8 cellular contexts compared by ENCODE assay signal in the genomic region with DNA sequence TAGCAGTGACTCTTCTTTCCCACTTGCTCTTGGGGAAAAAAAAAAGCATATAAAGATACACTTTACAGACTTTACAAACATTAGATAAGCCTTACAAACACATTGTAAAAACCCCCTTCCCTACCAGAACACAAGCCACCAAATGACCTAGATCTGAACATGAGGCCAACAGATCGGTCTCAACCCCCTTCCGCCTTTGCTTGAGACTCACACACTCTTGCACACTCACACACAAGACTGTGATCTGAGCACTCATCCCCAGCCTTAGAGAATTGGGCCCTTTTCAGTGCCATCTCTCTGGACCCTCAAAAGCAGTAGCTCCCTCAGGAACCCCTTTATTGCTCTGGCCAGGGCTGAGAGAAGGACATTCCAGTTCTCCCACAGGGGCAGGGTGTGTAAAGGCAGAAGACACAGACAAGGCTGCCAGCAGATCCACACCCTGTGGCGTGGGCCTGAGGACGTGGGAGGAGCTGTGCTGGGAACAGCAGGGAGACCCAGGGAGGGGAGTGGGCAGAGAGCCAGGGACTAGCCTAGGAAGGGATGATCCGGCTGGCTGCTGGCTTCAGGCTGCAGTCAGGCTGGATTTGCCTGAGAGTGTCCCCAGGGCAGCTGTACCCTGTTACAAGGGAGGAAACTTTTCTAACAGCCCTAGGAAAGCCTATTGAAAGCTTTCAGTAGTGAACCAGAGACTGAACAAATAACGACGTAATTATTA.
DNase-seq lines count a peak whose midpoint lies in the region; ATAC-seq and TF ChIP-seq lines count a peak whose summit lies in the region.

No MANE protein-coding gene starts in this region.

- H3K27ac ChIP-seq in GM23248 (no peak overlapping the region), brain microvascular endothelial cell (no peak overlapping the region), right cardiac atrium (ENCODE audit: low read length) (peak overlapping the region; percentile 19)

- H3K4me3 ChIP-seq in GM23248, result no peak overlapping the region
- H3K4me3 ChIP-seq in brain microvascular endothelial cell (ENCODE audit: low read depth, low read length), result no peak overlapping the region
- no peak overlapping the region for H3K4me3 ChIP-seq in right cardiac atrium (ENCODE audit: low read length)
- H3K4me3 ChIP-seq in retinal pigment epithelial cell (ENCODE audit: low read length), result no peak overlapping the region

- H3K9me2 ChIP-seq in GM23248 (ENCODE audit: insufficient read depth), result no peaks in the 10 kb centered on the region

- no peaks in the 10 kb centered on the region for H3K36me3 ChIP-seq in GM23248 (ENCODE audit: low read depth)
- H3K36me3 ChIP-seq in brain microvascular endothelial cell (replicated peaks), result no peaks in the 10 kb centered on the region

- H2AFZ ChIP-seq in GM23248, result peak overlapping the region; percentile 41; the same call in 1 of the 2 replicates

- H3K4me2 ChIP-seq in GM23248 (ENCODE audit: unreplicated experiment), result peak overlapping the region; percentile 3

- TF ChIP-seq CTCF in brain microvascular endothelial cell (IDR thresholded peaks at IDR 0.05; ENCODE audit: low read depth, low read length, missing control alignments) (no peak), retinal pigment epithelial cell (conservative IDR thresholded peaks at IDR 0.05; ENCODE audit: low read depth, low read length) (no peak)

- in situ Hi-C loops in GM23248 (cut with MboI) (no loop called here), brain microvascular endothelial cell (cut with HindIII; ENCODE audit: low pct_ligation_motif_present, low sequenced_read_pairs) (no loop called here)

- WGBS in GM23248 (ENCODE audit: low coverage in 1 of 2, low lambda C conversion rate in 2 of 2, missing lambda C conversion rate in 2 of 2), 2 experiments, result 20 to 24% methylated on average over 7 of the region's 7 CpGs
- 34% methylated on average over 7 of the region's 7 CpGs for WGBS in right cardiac atrium

- no peaks in the 10 kb centered on the region for H3K27me3 ChIP-seq in GM23248 (replicated peaks; ENCODE audit: insufficient read depth)
- H3K27me3 ChIP-seq in brain microvascular endothelial cell (replicated peaks), result no peaks in the 10 kb centered on the region
- no peaks in the 10 kb centered on the region for H3K27me3 ChIP-seq in right cardiac atrium (ENCODE audit: control insufficient read depth, insufficient read depth)

- 0 out of 2 replicates have a peak overlapping the region, but pooled peaks have one; percentile 5 for H3K9ac ChIP-seq in GM23248

- peaks cover 12% of the 10 kb centered on the region for H3K4me1 ChIP-seq in GM23248 (ENCODE audit: insufficient read depth)
- H3K4me1 ChIP-seq in right cardiac atrium (ENCODE audit: control insufficient read depth, insufficient read depth, low read length), result peaks cover 2% of the 10 kb centered on the region

- no peaks in the 10 kb centered on the region for H4K20me1 ChIP-seq in GM23248 (ENCODE audit: insufficient read depth)

- ATAC-seq in right cardiac atrium, result peak; percentile 94 to 97
- no peak for ATAC-seq in HG02623 (IDR thresholded peaks at IDR 0.05; ENCODE audit: unreplicated experiment)
- ATAC-seq in HG03196 (IDR thresholded peaks at IDR 0.05; ENCODE audit: unreplicated experiment), result no peak

- H3F3A ChIP-seq in GM23248 (ENCODE audit: insufficient read depth), result no peaks in the 10 kb centered on the region

- DNase-seq in GM23248 (peak; percentile 54), brain microvascular endothelial cell (peak; percentile 51), right cardiac atrium (peak; percentile 87 to 92 (median 87)), retinal pigment epithelial cell (ENCODE audit: low read depth) (peak; percentile 44), NCI-H510A (lab: John Stamatoyannopoulos, UW) (no peak), HT-29 (ENCODE audit: low spot score) (no peak)

- H3K79me2 ChIP-seq in GM23248 (ENCODE audit: insufficient read depth), result no peaks in the 10 kb centered on the region

- intact Hi-C loops in right cardiac atrium (cut with DNase I), result no loop called here

- no peaks in the 10 kb centered on the region for H3K9me3 ChIP-seq in GM23248 (ENCODE audit: low read depth)
- no peaks in the 10 kb centered on the region for H3K9me3 ChIP-seq in right cardiac atrium (ENCODE audit: control insufficient read depth, low read length)

Comparison
In these comparisons a context has a peak if more than half of its experiments do, and no peak if none do; other contexts are left out.
1. DNase-seq: peak in GM23248 (single experiment), brain microvascular endothelial cell (single experiment), right cardiac atrium (3 of 3) and retinal pigment epithelial cell (single experiment); none in NCI-H510A (single experiment) and HT-29 (single experiment).
2. ATAC-seq: peak in right cardiac atrium (2 of 2); none in HG02623 (single experiment) and HG03196 (single experiment).